14 cellular contexts compared by ENCODE assay signal in genomic region chr3:4856564-4856963, GRCh38.
"Had no signal": no experiment of that assay in that cellular context is flagged by ENCODE, and none has a peak within 500 bp of the region (broad histone marks: within the 10 kb centered on the region; RNA-seq: fewer than 3 reads in every experiment).

No MANE protein-coding gene starts in this region.

- H3K27ac Mint-ChIP-seq: activated naive CD4-positive, alpha-beta T cell treated with anti-CD3 and anti-CD28 coated beads, Interleukin-2, amount 10 ng/mL, durations not matched to agents 7 days and 5 days had no signal

- H3K4me2 ChIP-seq: SK-N-SH had no signal

- H3K27me3 Mint-ChIP-seq: activated naive CD4-positive, alpha-beta T cell treated with anti-CD3 and anti-CD28 coated beads, Interleukin-2, amount 10 ng/mL, durations not matched to agents 7 days and 5 days; central memory CD8-positive, alpha-beta T cell; naive B cell had no signal

- H3K27me3 ChIP-seq: pancreas, thyroid gland had no signal

- H3K9me3 ChIP-seq: pancreas, thyroid gland had no signal

- H3K36me3 Mint-ChIP-seq: brain had no signal

- H3K9ac ChIP-seq: SK-N-SH had no signal

- H3K36me3 ChIP-seq: pancreas, thyroid gland had no signal

- H3K9me3 Mint-ChIP-seq: central memory CD8-positive, alpha-beta T cell had no signal

- H3K4me3 Mint-ChIP-seq: activated naive CD4-positive, alpha-beta T cell treated with anti-CD3 and anti-CD28 coated beads, Interleukin-2, amount 10 ng/mL, durations not matched to agents 7 days and 5 days; brain; central memory CD8-positive, alpha-beta T cell; naive B cell had no signal

- FAIRE-seq: pancreas had no signal

- DNase-seq: activated naive CD4-positive, alpha-beta T cell treated with anti-CD3 and anti-CD28 coated beads, Interleukin-2, amount 10 ng/mL, durations not matched to agents 7 days and 5 days; amniotic stem cell; cortex of kidney; effector CD8-positive, alpha-beta T cell; foreskin melanocyte; naive B cell; pancreas; SK-N-SH; stimulated activated CD4-positive, alpha-beta T cell treated with anti-CD3 and anti-CD28 coated beads, Interleukin-1b, Interleukin-23, amount 100 ng/mL, for 48 hours; T-helper 1 cell; T1000; thyroid gland had no signal

- H3K27ac ChIP-seq: thyroid gland had no signal

- H3K4me3 ChIP-seq: pancreas, thyroid gland had no signal

- H3K4me1 Mint-ChIP-seq: brain had no signal
